ENCODE assay signal across 16 cellular contexts in the genomic region with DNA sequence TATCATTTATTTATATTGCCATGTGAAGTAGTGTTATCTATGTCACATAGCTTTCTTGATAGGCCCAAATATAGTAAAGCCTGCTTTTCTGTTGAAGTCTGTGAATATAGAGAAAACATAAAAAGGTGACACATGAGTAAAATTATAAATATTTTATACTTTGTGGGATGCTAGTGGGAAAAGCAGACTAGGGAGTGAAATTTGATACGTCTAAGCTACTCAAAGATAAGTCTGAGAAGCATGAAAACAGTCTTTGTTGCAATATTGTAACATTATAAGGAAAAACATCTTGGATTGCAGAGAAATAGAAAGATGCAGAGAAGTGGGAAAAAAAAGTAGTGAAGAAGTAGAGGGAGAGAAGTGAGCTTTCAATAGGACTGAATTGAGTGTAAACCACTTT.
DNase-seq lines count a peak whose midpoint lies in the region; ATAC-seq and TF ChIP-seq lines count a peak whose summit lies in the region.
"Had no signal": no experiment of that assay in that cellular context is flagged by ENCODE, and none has a peak within 500 bp of the region (broad histone marks: within the 10 kb centered on the region; RNA-seq: fewer than 3 reads in every experiment).

No MANE protein-coding gene starts in this region.

- H3K9me3 ChIP-seq in CD8-positive, alpha-beta T cell (ENCODE audit: low read length), result no peaks in the 10 kb centered on the region
- H3K9me3 ChIP-seq in T-helper 17 cell (ENCODE audit: control insufficient read depth, low read length, poor library complexity, severe bottlenecking), result no peaks in the 10 kb centered on the region
- H3K9me3 ChIP-seq: Caco-2 had no signal

- POLR2A ChIA-PET in CD8-positive, alpha-beta T cell (lab: Charles Lee), result no interaction called here

- no peaks in the 10 kb centered on the region for H3K27me3 Mint-ChIP-seq in activated T-cell treated with anti-CD3 and anti-CD28 coated beads, Interleukin-2, amount 50 U/mL, for 24 hours
- no peaks in the 10 kb centered on the region for H3K27me3 Mint-ChIP-seq in activated T-cell treated with anti-CD3 and anti-CD28 coated beads, Interleukin-2, amount 50 U/mL, for 4 hours (ENCODE audit: low read depth)
- H3K27me3 Mint-ChIP-seq in CD8-positive, alpha-beta T cell (ENCODE audit: low read depth), result no peaks in the 10 kb centered on the region
- H3K27me3 Mint-ChIP-seq in T-helper 17 cell, result no peaks in the 10 kb centered on the region
- H3K27me3 Mint-ChIP-seq: B cell; CD4-positive, alpha-beta memory T cell; IgD-negative memory B cell had no signal

- TF ChIP-seq CTCF in CD8-positive, alpha-beta T cell (IDR thresholded peaks at IDR 0.05), result no peak

- CTCF ChIA-PET in CD8-positive, alpha-beta T cell (lab: Charles Lee), result interaction anchor here (2.8 kb wide), 1 partner anchor 91 kb away, joined by 10 read pairs; no protein-coding TSS in a partner anchor

- no peaks in the 10 kb centered on the region for H3K9me3 Mint-ChIP-seq in activated T-cell treated with anti-CD3 and anti-CD28 coated beads, Interleukin-2, amount 50 U/mL, for 24 hours
- H3K9me3 Mint-ChIP-seq in activated T-cell treated with anti-CD3 and anti-CD28 coated beads, Interleukin-2, amount 50 U/mL, for 4 hours, result no peaks in the 10 kb centered on the region
- H3K9me3 Mint-ChIP-seq in CD8-positive, alpha-beta T cell, result no peaks in the 10 kb centered on the region
- H3K9me3 Mint-ChIP-seq: HFFc6, IgD-negative memory B cell had no signal

- peaks cover 70% of the 10 kb centered on the region for H3K36me3 Mint-ChIP-seq in activated T-cell treated with anti-CD3 and anti-CD28 coated beads, Interleukin-2, amount 50 U/mL, for 24 hours (ENCODE audit: low read depth)
- peaks cover 20% of the 10 kb centered on the region for H3K36me3 Mint-ChIP-seq in activated T-cell treated with anti-CD3 and anti-CD28 coated beads, Interleukin-2, amount 50 U/mL, for 4 hours (ENCODE audit: insufficient read depth)
- H3K36me3 Mint-ChIP-seq in CD8-positive, alpha-beta T cell, result peaks cover 45% of the 10 kb centered on the region
- H3K36me3 Mint-ChIP-seq in T-helper 17 cell (ENCODE audit: low read depth), result peaks cover 5% of the 10 kb centered on the region

- no peaks in the 10 kb centered on the region for H3K27me3 ChIP-seq in CD8-positive, alpha-beta T cell (ENCODE audit: insufficient read depth, low read length)

- no peak for DNase-seq in activated T-cell treated with anti-CD3 and anti-CD28 coated beads, Interleukin-2, amount 50 U/mL, for 24 hours
- DNase-seq in activated T-cell treated with anti-CD3 and anti-CD28 coated beads, Interleukin-2, amount 50 U/mL, for 4 hours, result no peak
- DNase-seq in CD8-positive, alpha-beta T cell, result no peak
- DNase-seq in T-helper 17 cell (no peak), iris pigment epithelial cell (ENCODE audit: low read depth) (peak; percentile 6), DMS79 (lab: John Stamatoyannopoulos, UW) (no peak), MV-4-11 (lab: John Stamatoyannopoulos, UW) (no peak), NCI-H345 (lab: John Stamatoyannopoulos, UW) (no peak)
- DNase-seq: C1 segment of cervical spinal cord; Caco-2; CD4-positive, alpha-beta memory T cell; GF-D8; HCEC 1CT; HFFc6 had no signal

- H3K4me1 ChIP-seq in CD8-positive, alpha-beta T cell (ENCODE audit: insufficient read depth, low read length), result no peaks in the 10 kb centered on the region

- peak overlapping the region; percentile 82 for H3K27ac Mint-ChIP-seq in activated T-cell treated with anti-CD3 and anti-CD28 coated beads, Interleukin-2, amount 50 U/mL, for 24 hours
- H3K27ac Mint-ChIP-seq in CD8-positive, alpha-beta T cell, result peak overlapping the region; percentile 16
- H3K27ac Mint-ChIP-seq in T-helper 17 cell, result peak overlapping the region; percentile 68
- H3K27ac Mint-ChIP-seq: B cell, HFFc6 had no signal

- H3K4me1 Mint-ChIP-seq in activated T-cell treated with anti-CD3 and anti-CD28 coated beads, Interleukin-2, amount 50 U/mL, for 24 hours (ENCODE audit: low read depth), result peaks cover 23% of the 10 kb centered on the region
- H3K4me1 Mint-ChIP-seq in activated T-cell treated with anti-CD3 and anti-CD28 coated beads, Interleukin-2, amount 50 U/mL, for 4 hours (ENCODE audit: low read depth), result peaks cover 12% of the 10 kb centered on the region
- H3K4me1 Mint-ChIP-seq in CD8-positive, alpha-beta T cell (ENCODE audit: low read depth), result peaks cover 6% of the 10 kb centered on the region
- H3K4me1 Mint-ChIP-seq in T-helper 17 cell, result peaks cover 17% of the 10 kb centered on the region

- no peak overlapping the region for H3K27ac ChIP-seq in CD8-positive, alpha-beta T cell (ENCODE audit: low read depth, low read length)

- intact Hi-C loops in CD8-positive, alpha-beta T cell (cut with DNase I, micrococcal nuclease), result loop anchor here in 1 of 2 experiments (10.0 kb wide), 1 partner anchor 166 kb away; no protein-coding TSS in a partner anchor

- no peak for ATAC-seq in activated T-cell treated with anti-CD3 and anti-CD28 coated beads, Interleukin-2, amount 50 U/mL, for 4 hours
- ATAC-seq in CD8-positive, alpha-beta T cell, result no peak
- no peak for ATAC-seq in T-helper 17 cell

- no peak overlapping the region for H3K4me3 ChIP-seq in CD8-positive, alpha-beta T cell (ENCODE audit: low read depth, low read length)

- peaks cover 6% of the 10 kb centered on the region for H3K36me3 ChIP-seq in CD8-positive, alpha-beta T cell (ENCODE audit: insufficient read depth, low read length)

- H3K4me3 Mint-ChIP-seq in activated T-cell treated with anti-CD3 and anti-CD28 coated beads, Interleukin-2, amount 50 U/mL, for 24 hours, result no peak overlapping the region
- H3K4me3 Mint-ChIP-seq in activated T-cell treated with anti-CD3 and anti-CD28 coated beads, Interleukin-2, amount 50 U/mL, for 4 hours, result no peak overlapping the region
- no peak overlapping the region for H3K4me3 Mint-ChIP-seq in CD8-positive, alpha-beta T cell
- H3K4me3 Mint-ChIP-seq in T-helper 17 cell, result no peak overlapping the region
- H3K4me3 Mint-ChIP-seq: B cell; CD4-positive, alpha-beta memory T cell; HFFc6; IgD-negative memory B cell had no signal

Comparison
In these comparisons a context has a peak if more than half of its experiments do, and no peak if none do; other contexts are left out.
1. H3K27ac Mint-ChIP-seq: peak in every context shown above with its lines; median percentile 82 in activated T-cell treated with anti-CD3 and anti-CD28 coated beads, Interleukin-2, amount 50 U/mL, for 24 hours; 68 in T-helper 17 cell; 16 in CD8-positive, alpha-beta T cell.